14 cellular contexts compared by ENCODE assay signal in the genomic region with DNA sequence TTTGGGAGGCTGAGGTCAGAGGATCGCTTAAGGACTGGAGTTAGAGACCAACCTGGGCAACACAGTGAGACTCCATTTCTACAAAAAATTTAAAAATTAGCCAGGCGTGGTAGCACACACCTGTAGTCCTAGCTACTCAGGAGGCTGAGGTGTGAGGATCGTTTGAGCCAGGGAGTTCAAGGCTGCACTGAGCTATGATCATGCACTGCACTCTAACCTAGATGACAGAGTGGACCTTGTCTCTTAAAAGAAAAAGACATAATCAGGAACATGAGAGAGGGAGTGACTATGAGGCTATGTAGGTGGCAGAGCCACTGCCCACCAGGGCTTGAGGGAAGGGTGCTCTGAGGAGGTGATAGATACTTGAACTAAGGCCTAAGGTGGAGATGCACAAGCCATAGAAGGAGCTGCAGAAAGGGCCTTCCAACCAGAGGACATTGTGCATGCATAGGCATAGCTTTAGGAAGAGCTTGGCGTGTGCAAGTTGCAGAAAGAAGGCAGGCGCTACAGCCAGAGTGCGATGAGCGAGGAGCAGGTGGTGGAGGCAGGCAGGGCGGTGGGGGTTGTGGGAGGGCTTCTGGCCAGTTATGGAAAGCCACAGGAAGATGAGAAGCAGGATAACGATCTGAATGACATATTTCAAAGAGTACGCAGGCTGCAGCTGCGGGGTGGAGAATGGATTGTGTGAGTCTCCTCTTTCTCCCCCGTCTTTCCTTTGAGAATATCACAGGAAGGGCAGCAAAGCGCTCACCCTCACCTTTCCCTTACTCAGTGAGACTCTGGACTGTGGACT. TPM values are rescaled to one million over a fixed set of nuclear protein-coding genes. Genes with fewer than 3 reads are reported as not detected.
DNase-seq lines count a peak whose midpoint lies in the region; ATAC-seq lines count a peak whose summit lies in the region.
"Had no signal": no experiment of that assay in that cellular context is flagged by ENCODE, and none has a peak within 500 bp of the region (broad histone marks: within the 10 kb centered on the region; RNA-seq: fewer than 3 reads in every experiment).

No MANE protein-coding gene starts in this region.

- H2BK120ac ChIP-seq in mesendoderm (ENCODE audit: low read depth, low read length): no peak overlapping the region

- no peak overlapping the region for H4K8ac ChIP-seq in mesendoderm (ENCODE audit: low read depth, low read length)

- H3K18ac ChIP-seq in mesendoderm (ENCODE audit: low read length): no peak overlapping the region

- no peak overlapping the region for H3K23ac ChIP-seq in mesendoderm (ENCODE audit: low read length)

- H3K36me3 Mint-ChIP-seq in T-helper 17 cell (ENCODE audit: low read depth): peaks cover 2% of the 10 kb centered on the region
- H3K36me3 Mint-ChIP-seq: WTC11 had no signal

- no peaks in the 10 kb centered on the region for H3K27me3 ChIP-seq in mesendoderm (ENCODE audit: insufficient read depth, low read length, poor library complexity)
- H3K27me3 ChIP-seq: adrenal gland, esophagus muscularis mucosa, right atrium auricular region had no signal

- no peaks in the 10 kb centered on the region for H3K79me1 ChIP-seq in mesendoderm (ENCODE audit: low read length)

- no peak overlapping the region for H3K9ac ChIP-seq in mesendoderm (ENCODE audit: low read length)

- no peak overlapping the region for H2AK5ac ChIP-seq in mesendoderm (ENCODE audit: low read length)

- no peak overlapping the region for H2BK5ac ChIP-seq in mesendoderm (ENCODE audit: low read length)

- peak overlapping the region; percentile 28 for H3K56ac ChIP-seq in mesendoderm (ENCODE audit: low read length)

- intact Hi-C loops in head of caudate nucleus (cut with DNase I): no loop called here

- no peak overlapping the region for H3K27ac Mint-ChIP-seq in T-helper 17 cell
- H3K27ac Mint-ChIP-seq: WTC11 had no signal

- H3K27ac ChIP-seq in mesendoderm (ENCODE audit: low read depth, low read length): no peak overlapping the region
- H3K27ac ChIP-seq: esophagus muscularis mucosa, right atrium auricular region had no signal

- no peak overlapping the region for H2BK15ac ChIP-seq in mesendoderm (replicated peaks; ENCODE audit: low read depth)

- no peak overlapping the region for H4K5ac ChIP-seq in mesendoderm (ENCODE audit: low read length)

- no CpG with 5 or more reads among the region's 13 CpGs for WGBS in mesendoderm (ENCODE audit: extremely low coverage, insufficient coverage, low lambda C conversion rate)

- peaks cover 9% of the 10 kb centered on the region for H3K4me1 ChIP-seq in mesendoderm (ENCODE audit: control insufficient read depth, low read depth, low read length)

- H3K4ac ChIP-seq in mesendoderm (ENCODE audit: low read depth, low read length): peak overlapping the region; percentile 48

- ATAC-seq in T-helper 17 cell: no peak
- ATAC-seq: WTC11 had no signal

- no peaks in the 10 kb centered on the region for H3K79me2 ChIP-seq in mesendoderm (ENCODE audit: control insufficient read depth, insufficient read depth, low read length)

- peaks cover 17% of the 10 kb centered on the region for H3K4me1 Mint-ChIP-seq in T-helper 17 cell

- no peak overlapping the region for H3K4me2 ChIP-seq in mesendoderm (ENCODE audit: low read length)

- no peaks in the 10 kb centered on the region for H3K36me3 ChIP-seq in mesendoderm (ENCODE audit: control insufficient read depth, insufficient read depth, low read length)
- H3K36me3 ChIP-seq: adrenal gland, esophagus muscularis mucosa, right atrium auricular region had no signal

- DNase-seq in DMS153 (lab: John Stamatoyannopoulos, UW) (peak; percentile 22), DMS153 treated with DMSO at 0.1 percent for 48 hours (lab: John Stamatoyannopoulos, UW; ENCODE audit: unreplicated experiment) (no peak), NCI-H1105 treated with DMSO at 0.1 percent for 48 hours (lab: John Stamatoyannopoulos, UW) (peak; percentile 36), T-helper 17 cell (no peak), mesendoderm (peak; percentile 37), head of caudate nucleus (no peak), NCI-H2081 treated with DMSO at 0.1 percent for 48 hours (lab: John Stamatoyannopoulos, UW) (no peak), C1 segment of cervical spinal cord (lab: John Stamatoyannopoulos, UW) (no peak)
- DNase-seq: left cardiac atrium, NCI-H2081 had no signal

- no peak overlapping the region for H3K4me3 ChIP-seq in mesendoderm (ENCODE audit: low read length)
- H3K4me3 ChIP-seq: adrenal gland, esophagus muscularis mucosa, right atrium auricular region had no signal

- peaks cover 21% of the 10 kb centered on the region for H3K27me3 Mint-ChIP-seq in T-helper 17 cell

- H3K9me3 ChIP-seq in T-helper 17 cell (ENCODE audit: control insufficient read depth, low read length, poor library complexity, severe bottlenecking): no peaks in the 10 kb centered on the region
- H3K9me3 ChIP-seq: adrenal gland, esophagus muscularis mucosa, right atrium auricular region had no signal

- H3K4me3 Mint-ChIP-seq in T-helper 17 cell: peak overlapping the region; percentile 53
- H3K4me3 Mint-ChIP-seq: WTC11 had no signal

RNA-seq across cellular contexts. Expression of gene PLXNC1, which starts 49.0 kb away (rescaled TPM):
- total RNA-seq in T-helper 17 cell: 10 to 100 TPM; 26.5 to 30.6 TPM
- 0.79 TPM for polyA plus RNA-seq in mesendoderm (2013, experiment 1 of 2)
- 0.85 TPM for polyA plus RNA-seq in mesendoderm (2013, experiment 2 of 2)

Comparison
In these comparisons a context has a peak if more than half of its experiments do, and no peak if none do; other contexts are left out.
1. DNase-seq: peak in DMS153 (single experiment), NCI-H1105 treated with DMSO at 0.1 percent for 48 hours (single experiment) and mesendoderm (single experiment); none in DMS153 treated with DMSO at 0.1 percent for 48 hours (single experiment), T-helper 17 cell (0 of 3), head of caudate nucleus (0 of 42), NCI-H2081 treated with DMSO at 0.1 percent for 48 hours (single experiment) and C1 segment of cervical spinal cord (0 of 14).